1 cellular context compared by ENCODE assay signal in the genomic region with DNA sequence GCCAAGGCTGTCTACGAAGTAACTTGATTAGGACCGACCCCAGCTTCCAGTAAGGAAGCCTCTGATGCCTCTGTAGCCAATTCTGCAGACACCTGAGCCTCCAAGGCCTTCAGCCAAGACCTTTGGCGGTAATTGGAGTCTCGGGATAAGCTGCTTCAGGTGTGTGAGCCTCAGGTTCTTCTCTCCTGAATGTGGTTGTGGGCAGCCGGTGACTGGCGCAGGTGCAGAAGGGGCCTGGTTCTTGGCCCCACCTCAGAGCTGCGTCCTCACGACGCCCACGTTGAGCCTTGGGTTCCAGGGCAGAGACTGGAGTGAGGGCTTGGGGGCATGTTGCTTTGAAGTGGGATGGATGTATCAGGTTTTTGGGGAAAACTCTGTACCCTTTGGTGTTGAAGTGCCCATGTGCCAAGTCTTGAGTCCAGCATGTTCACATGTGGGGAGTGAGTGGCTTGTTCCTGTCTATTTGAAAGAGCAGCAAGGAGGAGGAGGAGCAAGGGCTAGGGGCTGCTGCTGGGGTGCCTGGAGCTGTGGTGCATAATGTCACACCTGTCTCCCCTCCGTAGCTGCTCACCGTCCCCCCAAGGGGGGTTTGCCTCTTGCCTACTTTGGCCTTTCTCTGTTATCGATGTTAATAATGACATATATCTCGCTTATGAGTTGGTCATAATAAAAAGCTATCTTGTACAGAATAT.
TF ChIP-seq lines count a peak whose summit lies in the region.

No MANE protein-coding gene starts in this region.

TF ChIP-seq in GM12878, 131 proteins besides CTCF, POLR2A, EP300 and RAD21 (continued from another document):
- TF ChIP-seq, protein P1, sequence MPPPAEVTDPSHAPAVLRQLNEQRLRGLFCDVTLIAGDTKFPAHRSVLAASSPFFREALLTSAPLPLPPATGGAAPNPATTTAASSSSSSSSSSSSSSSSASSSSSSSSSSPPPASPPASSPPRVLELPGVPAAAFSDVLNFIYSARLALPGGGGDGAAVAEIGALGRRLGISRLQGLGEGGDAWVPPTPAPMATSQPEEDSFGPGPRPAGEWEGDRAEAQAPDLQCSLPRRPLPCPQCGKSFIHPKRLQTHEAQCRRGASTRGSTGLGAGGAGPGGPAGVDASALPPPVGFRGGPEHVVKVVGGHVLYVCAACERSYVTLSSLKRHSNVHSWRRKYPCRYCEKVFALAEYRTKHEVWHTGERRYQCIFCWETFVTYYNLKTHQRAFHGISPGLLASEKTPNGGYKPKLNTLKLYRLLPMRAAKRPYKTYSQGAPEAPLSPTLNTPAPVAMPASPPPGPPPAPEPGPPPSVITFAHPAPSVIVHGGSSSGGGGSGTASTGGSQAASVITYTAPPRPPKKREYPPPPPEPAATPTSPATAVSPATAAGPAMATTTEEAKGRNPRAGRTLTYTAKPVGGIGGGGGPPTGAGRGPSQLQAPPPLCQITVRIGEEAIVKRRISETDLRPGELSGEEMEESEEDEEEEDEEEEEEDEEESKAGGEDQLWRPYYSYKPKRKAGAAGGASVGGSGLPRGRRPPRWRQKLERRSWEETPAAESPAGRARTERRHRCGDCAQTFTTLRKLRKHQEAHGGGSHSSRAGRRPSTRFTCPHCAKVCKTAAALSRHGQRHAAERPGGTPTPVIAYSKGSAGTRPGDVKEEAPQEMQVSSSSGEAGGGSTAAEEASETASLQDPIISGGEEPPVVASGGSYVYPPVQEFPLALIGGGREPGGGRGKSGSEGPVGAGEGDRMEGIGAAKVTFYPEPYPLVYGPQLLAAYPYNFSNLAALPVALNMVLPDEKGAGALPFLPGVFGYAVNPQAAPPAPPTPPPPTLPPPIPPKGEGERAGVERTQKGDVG (CRISPR knock-in tag; IDR thresholded peaks at IDR 0.05), result no peak
- TF ChIP-seq MTA3 (IDR thresholded peaks at IDR 0.05; ENCODE audit: borderline replicate concordance, low read length) (no peak), SUPT20H (IDR thresholded peaks at IDR 0.05; ENCODE audit: borderline replicate concordance, control insufficient read depth, low read depth, low read length) (no peak), RELA (IDR thresholded peaks at IDR 0.05; ENCODE audit: borderline replicate concordance, partially characterized antibody) (no peak), HDAC2 (IDR thresholded peaks at IDR 0.05) (no peak), SRF (IDR thresholded peaks at IDR 0.05; ENCODE audit: low read depth in 2 of 2, low read length in 2 of 2) (no peak), CREB1 (IDR thresholded peaks at IDR 0.05; ENCODE audit: low read depth) (no peak), JUNB (IDR thresholded peaks at IDR 0.05) (no peak)
